In the genomic region with DNA sequence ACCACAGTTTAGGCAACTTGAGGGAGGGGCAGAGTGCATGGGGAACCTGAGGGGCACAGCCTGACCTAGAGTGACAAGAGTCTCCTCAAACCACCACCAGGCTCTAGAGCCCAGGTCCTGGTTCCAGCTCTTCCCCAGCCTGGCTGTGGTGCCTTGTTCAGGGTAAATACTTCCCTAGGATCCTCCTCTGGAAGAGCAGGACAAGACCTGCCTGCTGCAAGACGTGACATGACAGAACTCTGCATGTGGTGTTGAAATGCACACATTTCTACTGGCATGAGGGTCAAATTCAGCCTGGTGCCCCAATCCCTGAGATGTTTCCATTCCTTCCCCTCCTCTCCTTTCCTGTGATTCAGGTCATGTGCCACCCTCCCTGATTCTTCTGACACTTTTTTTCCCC, we compare ENCODE assay signal across 32 cellular contexts. TPM values are rescaled to one million over a fixed set of nuclear protein-coding genes. Genes with fewer than 3 reads are reported as not detected.
DNase-seq lines count a peak whose midpoint lies in the region; ATAC-seq and TF ChIP-seq lines count a peak whose summit lies in the region.
"Had no signal": no experiment of that assay in that cellular context is flagged by ENCODE, and none has a peak within 500 bp of the region (broad histone marks: within the 10 kb centered on the region; RNA-seq: fewer than 3 reads in every experiment).

No MANE protein-coding gene starts in this region.

- POLR2A ChIA-PET in activated CD8-positive, alpha-beta T cell treated with anti-CD3 and anti-CD28 coated beads for 36 hours (lab: Charles Lee): interaction anchor here (6.3 kb wide), 1 partner anchor 22 kb away, joined by 48 read pairs; the partner anchor contains the start of gene MTFP1
- POLR2A ChIA-PET in activated CD8-positive, alpha-beta T cell treated with anti-CD3 and anti-CD28 coated beads, Interleukin-2, amount 10 ng/mL, durations not matched to agents 7 days and 5 days (lab: Charles Lee): no interaction called here
- POLR2A ChIA-PET in WTC11 (lab: Charles Lee): no interaction called here

- H3K36me3 ChIP-seq in prostate gland (no peaks in the 10 kb centered on the region), psoas muscle (ENCODE audit: insufficient read depth in 1 of 2, low read depth in 1 of 2) (no peaks in the 10 kb centered on the region)
- H3K36me3 ChIP-seq: HAP-1, lower lobe of right lung, ovary, right atrium auricular region, SJCRH30, spleen, thyroid gland, vagina had no signal

- intact Hi-C loops in activated CD8-positive, alpha-beta T cell treated with anti-CD3 and anti-CD28 coated beads for 36 hours (cut with micrococcal nuclease): no loop called here
- intact Hi-C loops in prostate gland (cut with DNase I): no loop called here
- intact Hi-C loops in psoas muscle (cut with DNase I): no loop called here

- H3K27ac Mint-ChIP-seq in activated CD8-positive, alpha-beta T cell treated with anti-CD3 and anti-CD28 coated beads for 36 hours: peak overlapping the region; percentile 52
- H3K27ac Mint-ChIP-seq in activated CD8-positive, alpha-beta T cell treated with anti-CD3 and anti-CD28 coated beads, Interleukin-2, amount 10 ng/mL, durations not matched to agents 7 days and 5 days: no peak overlapping the region
- H3K27ac Mint-ChIP-seq in WTC11: peak overlapping the region; percentile 45; the same call in 1 of the 2 replicates
- H3K27ac Mint-ChIP-seq: activated naive CD8-positive, alpha-beta T cell treated with anti-CD3 and anti-CD28 coated beads, Interleukin-2, amount 50 U/mL, for 24 hours; nephron; stimulated activated naive CD8-positive, alpha-beta T cell treated with anti-CD3 and anti-CD28 coated beads, Interleukin-15, Interleukin-2, amounts not matched to agents 100 ng/mL and 50 ng/mL, for 24 hours had no signal

- no peak for DNase-seq in activated CD8-positive, alpha-beta T cell treated with anti-CD3 and anti-CD28 coated beads for 36 hours
- DNase-seq in activated CD8-positive, alpha-beta T cell treated with anti-CD3 and anti-CD28 coated beads, Interleukin-2, amount 10 ng/mL, durations not matched to agents 7 days and 5 days: no peak
- DNase-seq in WTC11 (ENCODE audit: low spot score) (no peak), epithelial cell of prostate (ENCODE audit: low read depth, low spot score) (no peak), prostate gland (ENCODE audit: low spot score) (peak; percentile 36), KG1 (lab: John Stamatoyannopoulos, UW) (no peak), UCSD-AML1 (lab: John Stamatoyannopoulos, UW; ENCODE audit: unreplicated experiment) (no peak), psoas muscle (no peak)
- DNase-seq: activated CD4-positive, alpha-beta T cell treated with anti-CD3 and anti-CD28 coated beads for 4 hours; activated effector memory CD4-positive, alpha-beta T cell treated with Interleukin-2 at 50 U/mL for 16 hours; activated naive CD8-positive, alpha-beta T cell treated with anti-CD3 and anti-CD28 coated beads, Interleukin-2, amount 50 U/mL, for 24 hours; activated T-cell treated with anti-CD3 and anti-CD28 coated beads, Interleukin-2, amount 50 U/mL, for 1 hour; dermis blood vessel endothelial cell; EL; hippocampal formation; Kasumi-1; lower lobe of right lung; MV-4-11; NCI-H1436 treated with DMSO at 0.1 percent for 48 hours; NCI-H82; ovary; SJCRH30; spleen; stimulated activated CD4-positive, alpha-beta T cell treated with anti-CD3 and anti-CD28 coated beads, Interleukin-2, amount 100 ng/mL, for 24 hours; T-helper 9 cell; thyroid gland had no signal

- no peaks in the 10 kb centered on the region for H3K9me3 Mint-ChIP-seq in activated CD8-positive, alpha-beta T cell treated with anti-CD3 and anti-CD28 coated beads for 36 hours
- H3K9me3 Mint-ChIP-seq in activated CD8-positive, alpha-beta T cell treated with anti-CD3 and anti-CD28 coated beads, Interleukin-2, amount 10 ng/mL, durations not matched to agents 7 days and 5 days (ENCODE audit: insufficient read depth): no peaks in the 10 kb centered on the region
- H3K9me3 Mint-ChIP-seq in WTC11: no peaks in the 10 kb centered on the region
- H3K9me3 Mint-ChIP-seq: activated naive CD8-positive, alpha-beta T cell treated with anti-CD3 and anti-CD28 coated beads, Interleukin-2, amount 50 U/mL, for 24 hours; nephron; stimulated activated naive CD8-positive, alpha-beta T cell treated with anti-CD3 and anti-CD28 coated beads, Interleukin-15, Interleukin-2, amounts not matched to agents 100 ng/mL and 50 ng/mL, for 24 hours had no signal

- no peaks in the 10 kb centered on the region for H3K27me3 Mint-ChIP-seq in activated CD8-positive, alpha-beta T cell treated with anti-CD3 and anti-CD28 coated beads for 36 hours
- H3K27me3 Mint-ChIP-seq in activated CD8-positive, alpha-beta T cell treated with anti-CD3 and anti-CD28 coated beads, Interleukin-2, amount 10 ng/mL, durations not matched to agents 7 days and 5 days (ENCODE audit: low read depth): no peaks in the 10 kb centered on the region
- H3K27me3 Mint-ChIP-seq in WTC11 (ENCODE audit: low read depth): peaks cover 60% of the 10 kb centered on the region
- H3K27me3 Mint-ChIP-seq: activated naive CD8-positive, alpha-beta T cell treated with anti-CD3 and anti-CD28 coated beads, Interleukin-2, amount 50 U/mL, for 24 hours; stimulated activated naive CD8-positive, alpha-beta T cell treated with anti-CD3 and anti-CD28 coated beads, Interleukin-15, Interleukin-2, amounts not matched to agents 100 ng/mL and 50 ng/mL, for 24 hours had no signal

- H3K9me3 ChIP-seq in prostate gland (no peaks in the 10 kb centered on the region), psoas muscle (no peaks in the 10 kb centered on the region)
- H3K9me3 ChIP-seq: HAP-1, lower lobe of right lung, ovary, right atrium auricular region, SJCRH30, spleen, thyroid gland, vagina had no signal

- H3K27me3 ChIP-seq in prostate gland (replicated peaks; ENCODE audit: insufficient read depth): no peaks in the 10 kb centered on the region
- peaks cover 0 to 34% (median 2%) of the 10 kb centered on the region in 3 donors for H3K27me3 ChIP-seq in psoas muscle (ENCODE audit: insufficient read depth in 3 of 3, low read length in 2 of 3)
- H3K27me3 ChIP-seq: ovary, right atrium auricular region, SJCRH30, thyroid gland, vagina had no signal

- peaks cover 11% of the 10 kb centered on the region for H3K36me3 Mint-ChIP-seq in activated CD8-positive, alpha-beta T cell treated with anti-CD3 and anti-CD28 coated beads for 36 hours (ENCODE audit: low read depth)
- H3K36me3 Mint-ChIP-seq in activated CD8-positive, alpha-beta T cell treated with anti-CD3 and anti-CD28 coated beads, Interleukin-2, amount 10 ng/mL, durations not matched to agents 7 days and 5 days (ENCODE audit: low read depth): peaks cover 8% of the 10 kb centered on the region
- no peaks in the 10 kb centered on the region for H3K36me3 Mint-ChIP-seq in WTC11

- no peak overlapping the region for H3K4me3 Mint-ChIP-seq in activated CD8-positive, alpha-beta T cell treated with anti-CD3 and anti-CD28 coated beads for 36 hours
- H3K4me3 Mint-ChIP-seq in activated CD8-positive, alpha-beta T cell treated with anti-CD3 and anti-CD28 coated beads, Interleukin-2, amount 10 ng/mL, durations not matched to agents 7 days and 5 days: no peak overlapping the region
- H3K4me3 Mint-ChIP-seq in WTC11: no peak overlapping the region
- H3K4me3 Mint-ChIP-seq: activated naive CD8-positive, alpha-beta T cell treated with anti-CD3 and anti-CD28 coated beads, Interleukin-2, amount 50 U/mL, for 24 hours; stimulated activated naive CD8-positive, alpha-beta T cell treated with anti-CD3 and anti-CD28 coated beads, Interleukin-15, Interleukin-2, amounts not matched to agents 100 ng/mL and 50 ng/mL, for 24 hours had no signal

- peaks cover 35% of the 10 kb centered on the region for H3K4me1 Mint-ChIP-seq in activated CD8-positive, alpha-beta T cell treated with anti-CD3 and anti-CD28 coated beads for 36 hours (ENCODE audit: low read depth)
- H3K4me1 Mint-ChIP-seq in activated CD8-positive, alpha-beta T cell treated with anti-CD3 and anti-CD28 coated beads, Interleukin-2, amount 10 ng/mL, durations not matched to agents 7 days and 5 days (ENCODE audit: low read depth): peaks cover 35% of the 10 kb centered on the region
- peaks cover 27% of the 10 kb centered on the region for H3K4me1 Mint-ChIP-seq in WTC11

- peaks cover 6% of the 10 kb centered on the region for H3K4me1 ChIP-seq in prostate gland (replicated peaks)
- H3K4me1 ChIP-seq in psoas muscle: peaks cover 9% of the 10 kb centered on the region
- H3K4me1 ChIP-seq: SJCRH30 had no signal

- TF ChIP-seq POLR2A in prostate gland (IDR thresholded peaks at IDR 0.05): no peak

- WGBS in prostate gland: 33% methylated on average over 1 of the region's 1 CpG
- 59 to 75% (median 67%) methylated on average over 1 of the region's 1 CpG for WGBS in psoas muscle, 3 donors

- H3K27ac ChIP-seq in epithelial cell of prostate (peak overlapping the region; percentile 72), prostate gland (peak overlapping the region; percentile 16 to 95), psoas muscle (no peak overlapping the region)
- H3K27ac ChIP-seq: lower lobe of right lung, ovary, right atrium auricular region, SJCRH30, spleen, thyroid gland, vagina, VCaP had no signal

- CTCF ChIA-PET in activated CD8-positive, alpha-beta T cell treated with anti-CD3 and anti-CD28 coated beads for 36 hours (lab: Charles Lee): interaction anchor here (0.9 to 21.0 kb wide), 3 partner anchors 13 to 108 kb away, joined by 3 to 472 read pairs (median 5); partner anchors contain the start of genes CASTOR1 and RNF215
- CTCF ChIA-PET in activated CD8-positive, alpha-beta T cell treated with anti-CD3 and anti-CD28 coated beads, Interleukin-2, amount 10 ng/mL, durations not matched to agents 7 days and 5 days (lab: Charles Lee): interaction anchor here (12.0 to 17.8 kb wide), 2 partner anchors 24 to 110 kb away, joined by 166 to 346 read pairs; partner anchors contain the start of genes CASTOR1 and MTFP1
- CTCF ChIA-PET in WTC11 (lab: Charles Lee): interaction anchor here (0.6 kb wide), 1 partner anchor 135 kb away, joined by 4 read pairs; no protein-coding TSS in a partner anchor

- no peak for ATAC-seq in activated CD8-positive, alpha-beta T cell treated with anti-CD3 and anti-CD28 coated beads for 36 hours
- no peak for ATAC-seq in activated CD8-positive, alpha-beta T cell treated with anti-CD3 and anti-CD28 coated beads, Interleukin-2, amount 10 ng/mL, durations not matched to agents 7 days and 5 days
- ATAC-seq in WTC11: no peak
- ATAC-seq in psoas muscle: no peak
- ATAC-seq: activated naive CD8-positive, alpha-beta T cell treated with anti-CD3 and anti-CD28 coated beads, Interleukin-2, amount 50 U/mL, for 24 hours; lower lobe of right lung had no signal

- no peak overlapping the region for H3K4me3 ChIP-seq in prostate gland
- H3K4me3 ChIP-seq in psoas muscle: no peak overlapping the region
- H3K4me3 ChIP-seq: HAP-1, lower lobe of right lung, ovary, right atrium auricular region, SJCRH30, spleen, thyroid gland, vagina had no signal

- TF ChIP-seq CTCF in activated CD8-positive, alpha-beta T cell treated with anti-CD3 and anti-CD28 coated beads for 36 hours (IDR thresholded peaks at IDR 0.05): no peak
- TF ChIP-seq CTCF in WTC11 (IDR thresholded peaks at IDR 0.05) (no peak), prostate gland (IDR thresholded peaks at IDR 0.05) (no peak), psoas muscle (IDR thresholded peaks at IDR 0.05) (no peak)

RNA-seq across cellular contexts. Expression of gene SEC14L2, which starts 3.3 kb away (rescaled TPM):
- 10 to 100 TPM; 15.1 to 15.4 TPM for total RNA-seq in activated CD8-positive, alpha-beta T cell treated with anti-CD3 and anti-CD28 coated beads for 36 hours
- total RNA-seq in activated CD8-positive, alpha-beta T cell treated with anti-CD3 and anti-CD28 coated beads, Interleukin-2, amount 10 ng/mL, durations not matched to agents 7 days and 5 days: 10 to 100 TPM in 1 of 2 experiments, 1 to 10 TPM in 1; 9.7 to 13.1 TPM
- total RNA-seq in WTC11 (2021) (2.4 to 3.9 TPM (median 3.9 TPM) in 3 replicates), prostate gland (10 to 100 TPM; 16.8 to 31.1 TPM), psoas muscle (1 to 10 TPM; 1.3 to 2.9 (median 2.1) TPM)
- polyA plus RNA-seq in psoas muscle: 10 to 100 TPM in 1 of 3 donors, 1 to 10 TPM in 1, under 1 TPM in 1; 0.38 to 75.0 (median 1.3) TPM

RNA-seq across cellular contexts. Expression of gene RNF215, which starts 12.9 kb away (rescaled TPM):
- 1 to 10 TPM; 7.1 to 7.2 TPM for total RNA-seq in activated CD8-positive, alpha-beta T cell treated with anti-CD3 and anti-CD28 coated beads for 36 hours
- 10 to 100 TPM; 12.0 to 14.6 TPM for total RNA-seq in activated CD8-positive, alpha-beta T cell treated with anti-CD3 and anti-CD28 coated beads, Interleukin-2, amount 10 ng/mL, durations not matched to agents 7 days and 5 days
- total RNA-seq in WTC11 (2021) (25.4 to 28.6 TPM (median 27.6 TPM) in 3 replicates), prostate gland (10 to 100 TPM; 18.1 to 20.0 TPM), psoas muscle (1 to 10 TPM; 5.7 to 9.8 (median 8.2) TPM)
- polyA plus RNA-seq in psoas muscle: 10 to 100 TPM in 1 of 3 donors, 1 to 10 TPM in 2; 6.1 to 13.8 (median 8.8) TPM

RNA-seq across cellular contexts. Expression of gene MTFP1, which starts 25.4 kb away (rescaled TPM):
- total RNA-seq in activated CD8-positive, alpha-beta T cell treated with anti-CD3 and anti-CD28 coated beads for 36 hours: 10 to 100 TPM; 89.8 to 93.8 TPM
- total RNA-seq in activated CD8-positive, alpha-beta T cell treated with anti-CD3 and anti-CD28 coated beads, Interleukin-2, amount 10 ng/mL, durations not matched to agents 7 days and 5 days: 10 to 100 TPM; 67.4 to 68.0 TPM
- total RNA-seq in WTC11 (2021): 75.0 to 78.7 TPM (median 75.5 TPM) in 3 replicates
- 10 to 100 TPM; 14.1 to 28.1 TPM for total RNA-seq in prostate gland
- total RNA-seq in psoas muscle: 10 to 100 TPM in 3 of 4 donors, 1 to 10 TPM in 1; 4.3 to 68.7 (median 17.7) TPM
- polyA plus RNA-seq in psoas muscle: 100 to 1,000 TPM in 1 of 3 donors, 10 to 100 TPM in 2; 50.8 to 156 (median 71.3) TPM

RNA-seq across cellular contexts. Expression of gene CCDC157, which starts 43.4 kb away (rescaled TPM):
- total RNA-seq in activated CD8-positive, alpha-beta T cell treated with anti-CD3 and anti-CD28 coated beads for 36 hours: 1 to 10 TPM; 2.2 to 2.4 TPM
- total RNA-seq in activated CD8-positive, alpha-beta T cell treated with anti-CD3 and anti-CD28 coated beads, Interleukin-2, amount 10 ng/mL, durations not matched to agents 7 days and 5 days: 1 to 10 TPM; 4.3 to 5.0 TPM
- total RNA-seq in WTC11 (2021): 3.8 to 6.5 TPM (median 4.2 TPM) in 3 replicates
- total RNA-seq in prostate gland: 10 to 100 TPM in 1 of 2 donors, 1 to 10 TPM in 1; 3.5 to 28.6 TPM
- under 1 TPM; 0.17 to 0.88 (median 0.54) TPM for total RNA-seq in psoas muscle
- polyA plus RNA-seq in psoas muscle: 1 to 10 TPM; 1.4 to 2.6 (median 1.5) TPM

RNA-seq across cellular contexts. Expression of gene SF3A1, which starts 43.5 kb away (rescaled TPM):
- 100 to 1,000 TPM; 252 to 262 TPM for total RNA-seq in activated CD8-positive, alpha-beta T cell treated with anti-CD3 and anti-CD28 coated beads for 36 hours
- 100 to 1,000 TPM; 211 to 246 TPM for total RNA-seq in activated CD8-positive, alpha-beta T cell treated with anti-CD3 and anti-CD28 coated beads, Interleukin-2, amount 10 ng/mL, durations not matched to agents 7 days and 5 days
- total RNA-seq in WTC11 (2021): 214 to 272 TPM (median 227 TPM) in 3 replicates
- 100 to 1,000 TPM; 108 to 134 TPM for total RNA-seq in prostate gland
- 100 to 1,000 TPM; 107 to 146 (median 121) TPM for total RNA-seq in psoas muscle
- polyA plus RNA-seq in psoas muscle: 10 to 100 TPM; 21.6 to 35.5 (median 32.3) TPM
